15 cellular contexts compared by ENCODE assay signal in genomic region chr19:1377176-1377964, GRCh38. TPM values are rescaled to one million over a fixed set of nuclear protein-coding genes. Genes with fewer than 3 reads are reported as not detected.
DNase-seq lines count a peak whose midpoint lies in the region; ATAC-seq, FAIRE-seq and TF ChIP-seq lines count a peak whose summit lies in the region.
"Had no signal": no experiment of that assay in that cellular context is flagged by ENCODE, and none has a peak within 500 bp of the region (broad histone marks: within the 10 kb centered on the region; RNA-seq: fewer than 3 reads in every experiment).

No MANE protein-coding gene starts in this region.

- no peaks in the 10 kb centered on the region for H3K9me3 Mint-ChIP-seq in Caco-2 (ENCODE audit: unreplicated experiment)

- CTCF ChIA-PET in K562 (lab: Yijun Ruan, JAX; ENCODE audit: low intra/inter-chr PET ratio) (no interaction called here), HepG2 (lab: Yijun Ruan, JAX; ENCODE audit: low intra/inter-chr PET ratio, low total read pairs) (no interaction called here), mammary epithelial cell (lab: Charles Lee; ENCODE audit: low non-redundant PET) (no interaction called here), Caco-2 (lab: Charles Lee) (no interaction called here)

- TF ChIP-seq CTCF in right atrium auricular region (IDR thresholded peaks at IDR 0.05) (no peak), K562 (IDR thresholded peaks at IDR 0.05 in 2 of 3, conservative IDR thresholded peaks at IDR 0.05 in 1 of 3; ENCODE audit: insufficient read depth in 2 of 3, low read depth in 1 of 3, low read length in 3 of 3) (no peak), HepG2 (CRISPR knock-in tag; IDR thresholded peaks at IDR 0.05) (no peak), mammary epithelial cell (conservative IDR thresholded peaks at IDR 0.05 in 1 of 2, IDR thresholded peaks at IDR 0.05 in 1 of 2; ENCODE audit: extremely low read depth in 1 of 2, insufficient read depth in 1 of 2, low read depth in 1 of 2, low read length in 2 of 2) (no peak), Caco-2 (IDR thresholded peaks at IDR 0.05; ENCODE audit: insufficient read depth in 1 of 2, low read depth in 1 of 2, low read length in 1 of 2, severe bottlenecking in 1 of 2, unreplicated experiment in 1 of 2) (no peak)

- no peaks in the 10 kb centered on the region for H3K9me3 ChIP-seq in right atrium auricular region
- H3K9me3 ChIP-seq in K562 (replicated peaks; ENCODE audit: control insufficient read depth, insufficient read depth, low read depth, low read length): no peaks in the 10 kb centered on the region
- no peaks in the 10 kb centered on the region for H3K9me3 ChIP-seq in HepG2 (ENCODE audit: low read length)
- H3K9me3 ChIP-seq in thymus (ENCODE audit: control insufficient read depth): no peaks in the 10 kb centered on the region
- H3K9me3 ChIP-seq in mammary epithelial cell (replicated peaks; ENCODE audit: insufficient read depth, low read length): no peaks in the 10 kb centered on the region
- no peaks in the 10 kb centered on the region for H3K9me3 ChIP-seq in Caco-2
- H3K9me3 ChIP-seq: BLaER1 treated with 17β-estradiol and CSF1 and Interleukin-3, amounts not matched to agents 10 nM and 100 nM had no signal

- H3K4me3 ChIP-seq in right atrium auricular region (no peak overlapping the region), K562 (no peak overlapping the region), HepG2 (replicated peaks in 1 of 3; ENCODE audit: insufficient read depth in 1 of 3, low read depth in 2 of 3, low read length in 3 of 3) (peak overlapping the region in 1 of 3 experiments; percentile 21; a peak in 1 of 6 replicates), thymus (ENCODE audit: low read length) (no peak overlapping the region), mammary epithelial cell (replicated peaks in 1 of 3; ENCODE audit: insufficient read depth in 1 of 3, low read depth in 2 of 3, low read length in 3 of 3) (no peak overlapping the region), Caco-2 (ENCODE audit: low read depth, low read length) (no peak overlapping the region)
- H3K4me3 ChIP-seq: BLaER1 treated with 17β-estradiol and CSF1 and Interleukin-3, amounts not matched to agents 10 nM and 100 nM had no signal

- DNase-seq in Right ventricle myocardium inferior (ENCODE audit: missing footprints) (peak; percentile 48), right atrium auricular region (ENCODE audit: low spot score) (no peak), K562 (ENCODE audit: extremely low read depth in 1 of 4, low spot score in 3 of 4) (no peak), HepG2 (ENCODE audit: low spot score) (no peak), mammary epithelial cell (no peak), Caco-2 (no peak)
- DNase-seq: 8988T; Calu3; CD4-positive, CD25-positive, alpha-beta regulatory T cell; DMS 273 treated with DMSO at 0.1 percent for 48 hours; H7 had no signal

- TF ChIP-seq RAD21 in K562 (CRISPR knock-in tag; conservative IDR thresholded peaks at IDR 0.05 in 1 of 2, IDR thresholded peaks at IDR 0.05 in 1 of 2) (no peak), HepG2 (CRISPR knock-in tag; IDR thresholded peaks at IDR 0.05) (no peak)

- peaks cover 37% of the 10 kb centered on the region for H3K36me3 Mint-ChIP-seq in Caco-2 (ENCODE audit: insufficient read depth, unreplicated experiment)

- 95% methylated on average over 35 of the region's 43 CpGs for WGBS in K562 (ENCODE audit: insufficient coverage, low coverage, missing lambda C conversion rate)
- WGBS in HepG2 (ENCODE audit: low lambda C conversion rate): 100% methylated on average over 5 of the region's 43 CpGs
- WGBS in thymus: 98% methylated on average over 43 of the region's 43 CpGs
- WGBS in mammary epithelial cell (ENCODE audit: low coverage, missing lambda C conversion rate): 97% methylated on average over 33 of the region's 43 CpGs

- no peak overlapping the region for H3K4me3 Mint-ChIP-seq in Caco-2 (ENCODE audit: unreplicated experiment)

- no peak for TF ChIP-seq POLR2A in K562 (conservative IDR thresholded peaks at IDR 0.05)
- no peak for TF ChIP-seq POLR2A in HepG2 (IDR thresholded peaks at IDR 0.05; ENCODE audit: insufficient read depth in 1 of 2, low read depth in 2 of 2, low read length in 2 of 2)

- BruUV-seq in K562 (replicated peaks; lab: Mats Ljungman, UMichigan) (no TSS peak), HepG2 (replicated peaks; lab: Mats Ljungman, UMichigan) (no TSS peak), mammary epithelial cell (replicated peaks; lab: Mats Ljungman, UMichigan) (no TSS peak), Caco-2 (replicated peaks; lab: Mats Ljungman, UMichigan) (no TSS peak)

- ATAC-seq in Right ventricle myocardium inferior: no peak
- no peak for ATAC-seq in K562
- no peak for ATAC-seq in HepG2
- no peak for ATAC-seq in GM21381 (IDR thresholded peaks at IDR 0.05; ENCODE audit: unreplicated experiment)

- H4K20me1 ChIP-seq in K562 (replicated peaks; ENCODE audit: control insufficient read depth, insufficient read depth, low read length) (no peaks in the 10 kb centered on the region; the same call in 1 of the 2 replicates), HepG2 (ENCODE audit: insufficient read depth, low read length) (no peaks in the 10 kb centered on the region), mammary epithelial cell (ENCODE audit: insufficient read depth, low read length) (no peaks in the 10 kb centered on the region)

- intact Hi-C loops in Right ventricle myocardium inferior (cut with DNase I): no loop called here
- intact Hi-C loops in K562 (cut with micrococcal nuclease): no loop called here
- intact Hi-C loops in HepG2 (cut with micrococcal nuclease; ENCODE audit: unreplicated experiment): no loop called here
- intact Hi-C loops in mammary epithelial cell (cut with micrococcal nuclease): no loop called here
- intact Hi-C loops in Caco-2 (cut with micrococcal nuclease; ENCODE audit: unreplicated experiment): no loop called here

- no peak overlapping the region for H2AFZ ChIP-seq in K562 (ENCODE audit: low read depth, low read length)
- H2AFZ ChIP-seq in HepG2 (ENCODE audit: low read length): no peak overlapping the region
- H2AFZ ChIP-seq in mammary epithelial cell (ENCODE audit: low read depth, low read length): no peak overlapping the region

- peaks cover 35% of the 10 kb centered on the region for H3K36me3 ChIP-seq in right atrium auricular region
- peaks cover 41% of the 10 kb centered on the region for H3K36me3 ChIP-seq in K562 (ENCODE audit: control insufficient read depth, insufficient read depth, low read length)
- no peaks in the 10 kb centered on the region; a peak in 1 of 5 replicates for H3K36me3 ChIP-seq in HepG2 (replicated peaks in 1 of 2; ENCODE audit: control insufficient read depth in 1 of 2, insufficient read depth in 2 of 2, low read length in 2 of 2)
- H3K36me3 ChIP-seq in thymus (ENCODE audit: control insufficient read depth, insufficient read depth): peaks cover 33% of the 10 kb centered on the region
- H3K36me3 ChIP-seq in mammary epithelial cell (ENCODE audit: insufficient read depth, low read length): no peaks in the 10 kb centered on the region
- no peaks in the 10 kb centered on the region for H3K36me3 ChIP-seq in Caco-2 (ENCODE audit: control insufficient read depth, insufficient read depth, low read length)

- H3K4me1 Mint-ChIP-seq in Caco-2 (ENCODE audit: low read depth, unreplicated experiment): no peaks in the 10 kb centered on the region
- H3K4me1 Mint-ChIP-seq: CD4-positive, CD25-positive, alpha-beta regulatory T cell had no signal

- no peaks in the 10 kb centered on the region for H3K9me1 ChIP-seq in K562 (ENCODE audit: control insufficient read depth, insufficient read depth, low read length)

- no peak overlapping the region for H3K27ac Mint-ChIP-seq in Caco-2 (ENCODE audit: unreplicated experiment)
- H3K27ac Mint-ChIP-seq: CD4-positive, CD25-positive, alpha-beta regulatory T cell had no signal

- H3K27me3 ChIP-seq in right atrium auricular region (no peaks in the 10 kb centered on the region), K562 (ENCODE audit: control insufficient read depth in 2 of 2, insufficient read depth in 2 of 2, low read length in 2 of 2) (no peaks in the 10 kb centered on the region), HepG2 (ENCODE audit: control insufficient read depth in 1 of 2, insufficient read depth in 2 of 2, low read length in 2 of 2) (no peaks in the 10 kb centered on the region), thymus (ENCODE audit: control insufficient read depth, insufficient read depth) (no peaks in the 10 kb centered on the region), mammary epithelial cell (ENCODE audit: insufficient read depth, low read length) (no peaks in the 10 kb centered on the region), Caco-2 (replicated peaks; ENCODE audit: control insufficient read depth, insufficient read depth, low read length) (no peaks in the 10 kb centered on the region)
- H3K27me3 ChIP-seq: BLaER1 treated with 17β-estradiol and CSF1 and Interleukin-3, amounts not matched to agents 10 nM and 100 nM had no signal

- no peaks in the 10 kb centered on the region for H3K79me2 ChIP-seq in K562 (ENCODE audit: control insufficient read depth, insufficient read depth, low read length)
- no peaks in the 10 kb centered on the region for H3K79me2 ChIP-seq in HepG2 (ENCODE audit: insufficient read depth, low read length)
- no peaks in the 10 kb centered on the region for H3K79me2 ChIP-seq in mammary epithelial cell (ENCODE audit: insufficient read depth, low read length)

- in situ Hi-C loops in K562 (cut with MboI): no loop called here
- in situ Hi-C loops in HepG2 (cut with HindIII; ENCODE audit: extremely low pct_ligation_motif_present, low pct_unique_long_range_greater_than_20kb): no loop called here
- in situ Hi-C loops in mammary epithelial cell (cut with MboI; ENCODE audit: low sequenced_read_pairs in 2 of 2): no loop called here

- no peak for FAIRE-seq in K562 (lab: Jason Lieb, UNC)
- FAIRE-seq in HepG2 (lab: Jason Lieb, UNC): no peak
- FAIRE-seq: GM12891 had no signal

- no peak overlapping the region for H3K27ac ChIP-seq in right atrium auricular region
- H3K27ac ChIP-seq in K562 (ENCODE audit: extremely low read depth, low read depth, low read length): no peak overlapping the region
- H3K27ac ChIP-seq in HepG2 (ENCODE audit: extremely low read length, insufficient read depth, low read length): peak overlapping the region; percentile 50
- H3K27ac ChIP-seq in thymus (ENCODE audit: low read depth): peak overlapping the region; percentile 4
- H3K27ac ChIP-seq in mammary epithelial cell (ENCODE audit: insufficient read depth, low read depth, low read length): no peak overlapping the region

- H3K4me2 ChIP-seq in K562 (ENCODE audit: insufficient read depth, low read length) (no peak overlapping the region), HepG2 (ENCODE audit: low read depth, low read length) (no peak overlapping the region), mammary epithelial cell (ENCODE audit: insufficient read depth, low read depth, low read length) (no peak overlapping the region)

- POLR2A ChIA-PET in K562 (lab: Yijun Ruan, JAX) (no interaction called here), HepG2 (lab: Yijun Ruan, JAX) (interaction anchor here (0.6 to 1.5 kb wide), 3 partner anchors 94 to 102 kb away, joined by 3 read pairs; partner anchors contain the start of gene FAM174C), Caco-2 (lab: Charles Lee) (no interaction called here)

- no peak for TF ChIP-seq EP300 in K562 (IDR thresholded peaks at IDR 0.05; ENCODE audit: low read length)
- TF ChIP-seq EP300 in HepG2 (IDR thresholded peaks at IDR 0.05; ENCODE audit: low read depth in 2 of 2, low read length in 2 of 2): no peak
- no peak for TF ChIP-seq EP300 in HepG2 (CRISPR knock-in tag; IDR thresholded peaks at IDR 0.05; ENCODE audit: borderline replicate concordance)

- H3K27me3 Mint-ChIP-seq in Caco-2 (ENCODE audit: insufficient read depth, unreplicated experiment): no peaks in the 10 kb centered on the region
- H3K27me3 Mint-ChIP-seq: CD4-positive, CD25-positive, alpha-beta regulatory T cell had no signal

- no peak overlapping the region for H3K9ac ChIP-seq in K562 (ENCODE audit: insufficient read depth in 1 of 2, low read depth in 2 of 2, low read length in 2 of 2)
- no peak overlapping the region for H3K9ac ChIP-seq in HepG2 (ENCODE audit: insufficient read depth, low read depth, low read length)
- H3K9ac ChIP-seq in mammary epithelial cell (ENCODE audit: insufficient read depth, low read length): no peak overlapping the region

- peaks cover 0 to 36% of the 10 kb centered on the region in 2 donors for H3K4me1 ChIP-seq in right atrium auricular region
- peaks cover 0 to 45% of the 10 kb centered on the region in 2 experiments; a peak in 2 of 5 replicates for H3K4me1 ChIP-seq in K562 (replicated peaks in 1 of 2; ENCODE audit: control insufficient read depth in 2 of 2, insufficient read depth in 2 of 2, low read length in 2 of 2)
- peaks cover 56% of the 10 kb centered on the region for H3K4me1 ChIP-seq in HepG2 (ENCODE audit: insufficient read depth, low read length)
- no peaks in the 10 kb centered on the region for H3K4me1 ChIP-seq in thymus (ENCODE audit: control insufficient read depth, insufficient read depth, low read length)
- H3K4me1 ChIP-seq in mammary epithelial cell (ENCODE audit: insufficient read depth, low read length): no peaks in the 10 kb centered on the region
- H3K4me1 ChIP-seq in Caco-2: no peaks in the 10 kb centered on the region

- dilution Hi-C loops in mammary epithelial cell (cut with HindIII; ENCODE audit: low sequenced_read_pairs): loop anchor here (5.0 to 10.0 kb wide), 3 partner anchors 40 to 97 kb away; partner anchors contain the start of gene C19orf25

RNA-seq across cellular contexts. Expression of gene NDUFS7, which starts 6.3 kb away (rescaled TPM):
- total RNA-seq in Right ventricle myocardium inferior (443 TPM), right atrium auricular region (100 to 1,000 TPM; 234 to 326 TPM), K562 (2014; rRNA removed) (253 and 295 TPM in 2 replicates), K562 (2014; rRNA removed; fragmentation: Illumina TruSeq; extraction: Trizol) (4.9 and 6.0 TPM in 2 replicates), K562 (2015; rRNA removed; fragmentation: Illumina TruSeq; extraction: Trizol) (108 and 142 TPM in 2 replicates), K562 (2021) (266 and 293 TPM in 2 replicates), HepG2 (2016; rRNA removed; fragmentation: Illumina TruSeq; extraction: Trizol) (41.9 and 66.9 TPM in 2 replicates), mammary epithelial cell (10 to 100 TPM; 34.3 to 73.6 TPM), Caco-2 (2022) (111 and 114 TPM in 2 replicates)
- 66.7 and 198 TPM in 2 replicates for total RNA-seq in K562 (2011; cell fraction: chromatin; rRNA removed; ENCODE audit: low replicate concordance)
- 157 and 164 TPM in 2 replicates for total RNA-seq in K562 (2011; cell fraction: nucleolus; rRNA removed)
- 136 and 201 TPM in 2 replicates for total RNA-seq in K562 (2011; cell fraction: nucleoplasm; rRNA removed)
- polyA plus RNA-seq in K562 (2011; rRNA removed) (56.7 and 107 TPM in 2 replicates), K562 (2014; fragmentation: Illumina TruSeq; extraction: Trizol) (11.4 and 105 TPM in 2 replicates), K562 (2014; fragmentation: Nextera tagmentation; extraction: Ambion mirVana) (10 to 100 TPM; 28.2 to 60.6 TPM), K562 (2014; rRNA removed) (271 and 292 TPM in 2 replicates), HepG2 (2011; rRNA removed) (34.3 and 39.2 TPM in 2 replicates), thymus (61.8 TPM), mammary epithelial cell (61.1 TPM)
- 225 and 766 TPM in 2 replicates for polyA plus RNA-seq in K562 (2011; cell fraction: cytosol; rRNA removed)
- polyA plus RNA-seq in K562 (2011; cell fraction: nucleus; rRNA removed): 159 and 202 TPM in 2 replicates
- polyA plus RNA-seq in K562 (2012): 194 and 288 TPM in 2 replicates
- polyA minus RNA-seq in K562 (2011; rRNA and poly(A)+ RNA removed): 32.1 and 38.2 TPM in 2 replicates
- 125 and 190 TPM in 2 replicates for polyA minus RNA-seq in K562 (2011; cell fraction: cytosol; rRNA and poly(A)+ RNA removed)
- polyA minus RNA-seq in K562 (2011; cell fraction: nucleus; rRNA and poly(A)+ RNA removed): 30.8 and 41.1 TPM in 2 replicates
- total RNA-seq in HepG2 (2016; cell fraction: cytosol; rRNA removed; fragmentation: Illumina TruSeq; extraction: Trizol; ENCODE audit: low read depth): 18.8 and 21.5 TPM in 2 replicates
- 44.6 and 65.2 TPM in 2 replicates for total RNA-seq in HepG2 (2016; cell fraction: insoluble cytoplasmic fraction; rRNA removed; fragmentation: Illumina TruSeq; extraction: Trizol)
- total RNA-seq in HepG2 (2016; cell fraction: membrane; rRNA removed; fragmentation: Illumina TruSeq; extraction: Trizol): 20.5 and 26.2 TPM in 2 replicates
- total RNA-seq in HepG2 (2016; cell fraction: nucleus; rRNA removed; fragmentation: Illumina TruSeq; extraction: Trizol): 38.7 and 47.0 TPM in 2 replicates
- polyA plus RNA-seq in HepG2 (2011; cell fraction: cytosol; rRNA removed): 40.7 and 105 TPM in 2 replicates
- 81.3 and 103 TPM in 2 replicates for polyA plus RNA-seq in HepG2 (2011; cell fraction: nucleus; rRNA removed)
- polyA plus RNA-seq in HepG2 (2012): 23.8 and 33.4 TPM in 2 replicates
- 23.8 and 28.5 TPM in 2 replicates for polyA plus RNA-seq in HepG2 (2016; cell fraction: cytosol; fragmentation: Illumina TruSeq; extraction: Trizol; ENCODE audit: low read depth)
- polyA plus RNA-seq in HepG2 (2016; cell fraction: insoluble cytoplasmic fraction; fragmentation: Illumina TruSeq; extraction: Trizol; ENCODE audit: low read depth): 44.9 and 52.6 TPM in 2 replicates
- polyA plus RNA-seq in HepG2 (2016; cell fraction: membrane; fragmentation: Illumina TruSeq; extraction: Trizol; ENCODE audit: low read depth): 17.9 and 21.2 TPM in 2 replicates
- 72.2 and 84.5 TPM in 2 replicates for polyA plus RNA-seq in HepG2 (2016; cell fraction: nucleus; fragmentation: Illumina TruSeq; extraction: Trizol; ENCODE audit: insufficient read depth, low read depth)
- polyA minus RNA-seq in HepG2 (2011; rRNA and poly(A)+ RNA removed; ENCODE audit: low replicate concordance): 40.5 and 74.3 TPM in 2 replicates
- 34.4 and 46.1 TPM in 2 replicates for polyA minus RNA-seq in HepG2 (2011; cell fraction: cytosol; rRNA and poly(A)+ RNA removed)
- polyA minus RNA-seq in HepG2 (2011; cell fraction: nucleus; rRNA and poly(A)+ RNA removed): 8.9 and 9.0 TPM in 2 replicates
- 11.9 TPM for polyA minus RNA-seq in mammary epithelial cell

RNA-seq across cellular contexts. Expression of gene GAMT, which starts 24.0 kb away (rescaled TPM):
- 85.8 TPM for total RNA-seq in Right ventricle myocardium inferior
- total RNA-seq in right atrium auricular region: 10 to 100 TPM; 45.8 to 92.5 TPM
- total RNA-seq in K562 (2011; cell fraction: chromatin; rRNA removed; ENCODE audit: low replicate concordance): 8.0 and 26.2 TPM in 2 replicates
- total RNA-seq in K562 (2011; cell fraction: nucleolus; rRNA removed): 17.6 and 18.7 TPM in 2 replicates
- 11.9 and 13.9 TPM in 2 replicates for total RNA-seq in K562 (2011; cell fraction: nucleoplasm; rRNA removed)
- 35.2 and 47.8 TPM in 2 replicates for total RNA-seq in K562 (2014; rRNA removed)
- 6.1 and 11.1 TPM in 2 replicates for total RNA-seq in K562 (2014; rRNA removed; fragmentation: Illumina TruSeq; extraction: Trizol)
- 25.9 and 28.7 TPM in 2 replicates for total RNA-seq in K562 (2015; rRNA removed; fragmentation: Illumina TruSeq; extraction: Trizol)
- 35.3 and 37.5 TPM in 2 replicates for total RNA-seq in K562 (2021)
- polyA plus RNA-seq in K562 (2011; rRNA removed): 27.2 and 42.1 TPM in 2 replicates
- polyA plus RNA-seq in K562 (2011; cell fraction: cytosol; rRNA removed): 46.5 and 96.1 TPM in 2 replicates
- polyA plus RNA-seq in K562 (2011; cell fraction: nucleus; rRNA removed): 23.4 and 27.7 TPM in 2 replicates
- polyA plus RNA-seq in K562 (2012): 44.0 and 47.8 TPM in 2 replicates
- polyA plus RNA-seq in K562 (2014; fragmentation: Illumina TruSeq; extraction: Trizol): 26.2 and 35.1 TPM in 2 replicates
- 1 to 10 TPM; 1.3 to 2.1 TPM for polyA plus RNA-seq in K562 (2014; fragmentation: Nextera tagmentation; extraction: Ambion mirVana)
- polyA plus RNA-seq in K562 (2014; rRNA removed): 33.3 and 37.8 TPM in 2 replicates
- 8.4 and 12.9 TPM in 2 replicates for polyA minus RNA-seq in K562 (2011; rRNA and poly(A)+ RNA removed)
- polyA minus RNA-seq in K562 (2011; cell fraction: cytosol; rRNA and poly(A)+ RNA removed): 22.1 and 26.4 TPM in 2 replicates
- polyA minus RNA-seq in K562 (2011; cell fraction: nucleus; rRNA and poly(A)+ RNA removed): 6.7 and 7.7 TPM in 2 replicates
- 113 and 124 TPM in 2 replicates for total RNA-seq in HepG2 (2016; rRNA removed; fragmentation: Illumina TruSeq; extraction: Trizol)
- total RNA-seq in HepG2 (2016; cell fraction: cytosol; rRNA removed; fragmentation: Illumina TruSeq; extraction: Trizol; ENCODE audit: low read depth): 167 and 206 TPM in 2 replicates
- total RNA-seq in HepG2 (2016; cell fraction: insoluble cytoplasmic fraction; rRNA removed; fragmentation: Illumina TruSeq; extraction: Trizol): 112 and 125 TPM in 2 replicates
- 130 and 170 TPM in 2 replicates for total RNA-seq in HepG2 (2016; cell fraction: membrane; rRNA removed; fragmentation: Illumina TruSeq; extraction: Trizol)
- total RNA-seq in HepG2 (2016; cell fraction: nucleus; rRNA removed; fragmentation: Illumina TruSeq; extraction: Trizol): 42.6 and 51.4 TPM in 2 replicates
- polyA plus RNA-seq in HepG2 (2011; rRNA removed): 115 and 120 TPM in 2 replicates
- 103 and 156 TPM in 2 replicates for polyA plus RNA-seq in HepG2 (2011; cell fraction: cytosol; rRNA removed)
- 88.3 and 90.1 TPM in 2 replicates for polyA plus RNA-seq in HepG2 (2011; cell fraction: nucleus; rRNA removed)
- polyA plus RNA-seq in HepG2 (2012): 74.3 and 76.0 TPM in 2 replicates
- 282 and 316 TPM in 2 replicates for polyA plus RNA-seq in HepG2 (2016; cell fraction: cytosol; fragmentation: Illumina TruSeq; extraction: Trizol; ENCODE audit: low read depth)
- 152 and 183 TPM in 2 replicates for polyA plus RNA-seq in HepG2 (2016; cell fraction: insoluble cytoplasmic fraction; fragmentation: Illumina TruSeq; extraction: Trizol; ENCODE audit: low read depth)
- polyA plus RNA-seq in HepG2 (2016; cell fraction: membrane; fragmentation: Illumina TruSeq; extraction: Trizol; ENCODE audit: low read depth): 195 and 222 TPM in 2 replicates
- polyA plus RNA-seq in HepG2 (2016; cell fraction: nucleus; fragmentation: Illumina TruSeq; extraction: Trizol; ENCODE audit: insufficient read depth, low read depth): 119 and 134 TPM in 2 replicates
- 46.3 and 144 TPM in 2 replicates for polyA minus RNA-seq in HepG2 (2011; rRNA and poly(A)+ RNA removed; ENCODE audit: low replicate concordance)
- polyA minus RNA-seq in HepG2 (2011; cell fraction: cytosol; rRNA and poly(A)+ RNA removed): 48.8 and 63.0 TPM in 2 replicates
- polyA minus RNA-seq in HepG2 (2011; cell fraction: nucleus; rRNA and poly(A)+ RNA removed): 20.3 and 21.1 TPM in 2 replicates
- 19.1 TPM for polyA plus RNA-seq in thymus
- 10 to 100 TPM in 1 of 2 donors, 1 to 10 TPM in 1; 4.2 to 19.5 TPM for total RNA-seq in mammary epithelial cell
- 8.0 TPM for polyA plus RNA-seq in mammary epithelial cell
- not detected for polyA minus RNA-seq in mammary epithelial cell
- 67.3 and 75.7 TPM in 2 replicates for total RNA-seq in Caco-2 (2022)

RNA-seq across cellular contexts. Expression of gene DAZAP1, which starts 30.0 kb away (rescaled TPM):
- total RNA-seq in Right ventricle myocardium inferior: 88.4 TPM
- total RNA-seq in right atrium auricular region: 10 to 100 TPM; 32.6 to 47.5 TPM
- total RNA-seq in K562 (2011; cell fraction: chromatin; rRNA removed; ENCODE audit: low replicate concordance): 223 and 289 TPM in 2 replicates
- total RNA-seq in K562 (2011; cell fraction: nucleolus; rRNA removed): 105 and 117 TPM in 2 replicates
- total RNA-seq in K562 (2011; cell fraction: nucleoplasm; rRNA removed): 149 and 185 TPM in 2 replicates
- total RNA-seq in K562 (2014; rRNA removed): 222 and 244 TPM in 2 replicates
- 77.7 and 78.7 TPM in 2 replicates for total RNA-seq in K562 (2014; rRNA removed; fragmentation: Illumina TruSeq; extraction: Trizol)
- 139 and 143 TPM in 2 replicates for total RNA-seq in K562 (2015; rRNA removed; fragmentation: Illumina TruSeq; extraction: Trizol)
- 287 and 289 TPM in 2 replicates for total RNA-seq in K562 (2021)
- polyA plus RNA-seq in K562 (2011; rRNA removed): 125 and 155 TPM in 2 replicates
- 57.6 and 123 TPM in 2 replicates for polyA plus RNA-seq in K562 (2011; cell fraction: cytosol; rRNA removed)
- polyA plus RNA-seq in K562 (2011; cell fraction: nucleus; rRNA removed): 177 and 237 TPM in 2 replicates
- 116 and 140 TPM in 2 replicates for polyA plus RNA-seq in K562 (2012)
- polyA plus RNA-seq in K562 (2014; fragmentation: Illumina TruSeq; extraction: Trizol): 142 and 156 TPM in 2 replicates
- 10 to 100 TPM; 10.8 to 13.3 TPM for polyA plus RNA-seq in K562 (2014; fragmentation: Nextera tagmentation; extraction: Ambion mirVana)
- 250 and 266 TPM in 2 replicates for polyA plus RNA-seq in K562 (2014; rRNA removed)
- polyA minus RNA-seq in K562 (2011; rRNA and poly(A)+ RNA removed): 29.7 and 47.1 TPM in 2 replicates
- 61.3 and 62.0 TPM in 2 replicates for polyA minus RNA-seq in K562 (2011; cell fraction: cytosol; rRNA and poly(A)+ RNA removed)
- 38.8 and 60.8 TPM in 2 replicates for polyA minus RNA-seq in K562 (2011; cell fraction: nucleus; rRNA and poly(A)+ RNA removed)
- total RNA-seq in HepG2 (2016; rRNA removed; fragmentation: Illumina TruSeq; extraction: Trizol): 50.5 and 79.2 TPM in 2 replicates
- 72.9 and 77.7 TPM in 2 replicates for total RNA-seq in HepG2 (2016; cell fraction: cytosol; rRNA removed; fragmentation: Illumina TruSeq; extraction: Trizol; ENCODE audit: low read depth)
- total RNA-seq in HepG2 (2016; cell fraction: insoluble cytoplasmic fraction; rRNA removed; fragmentation: Illumina TruSeq; extraction: Trizol): 43.4 and 84.1 TPM in 2 replicates
- total RNA-seq in HepG2 (2016; cell fraction: membrane; rRNA removed; fragmentation: Illumina TruSeq; extraction: Trizol): 104 and 106 TPM in 2 replicates
- 38.3 and 43.3 TPM in 2 replicates for total RNA-seq in HepG2 (2016; cell fraction: nucleus; rRNA removed; fragmentation: Illumina TruSeq; extraction: Trizol)
- 58.7 and 63.3 TPM in 2 replicates for polyA plus RNA-seq in HepG2 (2011; rRNA removed)
- 37.8 and 48.2 TPM in 2 replicates for polyA plus RNA-seq in HepG2 (2011; cell fraction: cytosol; rRNA removed)
- 99.5 and 105 TPM in 2 replicates for polyA plus RNA-seq in HepG2 (2011; cell fraction: nucleus; rRNA removed)
- 48.3 and 71.8 TPM in 2 replicates for polyA plus RNA-seq in HepG2 (2012)
- 108 and 114 TPM in 2 replicates for polyA plus RNA-seq in HepG2 (2016; cell fraction: cytosol; fragmentation: Illumina TruSeq; extraction: Trizol; ENCODE audit: low read depth)
- polyA plus RNA-seq in HepG2 (2016; cell fraction: insoluble cytoplasmic fraction; fragmentation: Illumina TruSeq; extraction: Trizol; ENCODE audit: low read depth): 86.3 and 104 TPM in 2 replicates
- polyA plus RNA-seq in HepG2 (2016; cell fraction: membrane; fragmentation: Illumina TruSeq; extraction: Trizol; ENCODE audit: low read depth): 117 and 124 TPM in 2 replicates
- 140 and 145 TPM in 2 replicates for polyA plus RNA-seq in HepG2 (2016; cell fraction: nucleus; fragmentation: Illumina TruSeq; extraction: Trizol; ENCODE audit: insufficient read depth, low read depth)
- 26.8 and 58.6 TPM in 2 replicates for polyA minus RNA-seq in HepG2 (2011; rRNA and poly(A)+ RNA removed; ENCODE audit: low replicate concordance)
- polyA minus RNA-seq in HepG2 (2011; cell fraction: cytosol; rRNA and poly(A)+ RNA removed): 32.1 and 33.1 TPM in 2 replicates
- 35.5 and 41.4 TPM in 2 replicates for polyA minus RNA-seq in HepG2 (2011; cell fraction: nucleus; rRNA and poly(A)+ RNA removed)
- 112 TPM for polyA plus RNA-seq in thymus
- 100 to 1,000 TPM in 1 of 2 donors, 10 to 100 TPM in 1; 32.8 to 163 TPM for total RNA-seq in mammary epithelial cell
- polyA plus RNA-seq in mammary epithelial cell: 56.3 TPM
- 238 TPM for polyA minus RNA-seq in mammary epithelial cell
- 165 and 180 TPM in 2 replicates for total RNA-seq in Caco-2 (2022)

Comparison
In these comparisons a context has a peak if more than half of its experiments do, and no peak if none do; other contexts are left out.
1. H3K27ac ChIP-seq: peak in HepG2 (single experiment) and thymus (single experiment); none in right atrium auricular region (0 of 2), K562 (single experiment) and mammary epithelial cell (single experiment).